Comparison of ENCODE assay signal across 15 cellular contexts in the genomic region with DNA sequence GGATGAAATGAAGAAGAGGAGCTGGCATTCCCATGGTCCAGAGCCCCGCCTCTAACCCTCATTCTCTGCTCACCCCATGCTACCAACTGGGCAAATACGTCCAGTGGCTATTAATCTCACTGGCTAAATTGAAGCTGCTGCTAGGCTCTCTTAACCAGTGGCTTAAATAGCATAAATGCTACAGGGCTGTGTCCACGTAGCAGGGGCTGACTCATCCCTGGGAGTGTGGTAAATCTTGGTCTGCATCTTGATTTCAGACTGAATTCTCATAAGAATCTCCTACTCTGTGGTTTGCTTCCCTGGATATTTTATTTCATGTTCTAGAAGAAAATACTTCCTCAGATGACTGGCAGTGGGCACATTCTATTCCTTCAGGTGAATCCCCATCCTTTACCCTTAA.
DNase-seq lines count a peak whose midpoint lies in the region; ATAC-seq and TF ChIP-seq lines count a peak whose summit lies in the region.
"Had no signal": no experiment of that assay in that cellular context is flagged by ENCODE, and none has a peak within 500 bp of the region (broad histone marks: within the 10 kb centered on the region; RNA-seq: fewer than 3 reads in every experiment).

No MANE protein-coding gene starts in this region.

- H3K27ac Mint-ChIP-seq in stimulated activated effector memory CD8-positive, alpha-beta T cell treated with anti-CD3 and anti-CD28 coated beads, Interleukin-12 subunit alpha, Interleukin-12 subunit beta, amount 100 ng/mL, for 72 hours = no peak overlapping the region

- no peak overlapping the region for H3K27ac ChIP-seq in RWPE2 (ENCODE audit: poor library complexity, severe bottlenecking)
- H3K27ac ChIP-seq: heart right ventricle, lower lobe of right lung had no signal

- no peak for TF ChIP-seq CTCF in RWPE2 (IDR thresholded peaks at IDR 0.05; ENCODE audit: poor library complexity, severe bottlenecking)

- H3K9me3 Mint-ChIP-seq in stimulated activated effector memory CD8-positive, alpha-beta T cell treated with anti-CD3 and anti-CD28 coated beads, Interleukin-12 subunit alpha, Interleukin-12 subunit beta, amount 100 ng/mL, for 72 hours = no peaks in the 10 kb centered on the region

- DNase-seq in GM04503 (ENCODE audit: low read depth) = peak; percentile 63
- DNase-seq in RWPE2 (ENCODE audit: low spot score) = no peak
- peak; percentile 72 for DNase-seq in fibroblast of peridontal ligament (ENCODE audit: extremely low read depth)
- DNase-seq in stimulated activated effector memory CD8-positive, alpha-beta T cell treated with anti-CD3 and anti-CD28 coated beads, Interleukin-12 subunit alpha, Interleukin-12 subunit beta, amount 100 ng/mL, for 72 hours (ENCODE audit: low spot score in 2 of 2) = no peak
- DNase-seq in NCI-H748 treated with DMSO at 0.1 percent for 48 hours (lab: John Stamatoyannopoulos, UW) = no peak
- no peak for DNase-seq in cerebellar nuclear complex (lab: John Stamatoyannopoulos, UW)
- DNase-seq: activated CD8-positive, alpha-beta memory T cell treated with anti-CD3 and anti-CD28 coated beads, Interleukin-2, amount 50 U/mL, for 4 hours; amniotic stem cell; effector memory CD4-positive, alpha-beta T cell; heart right ventricle; Karpas-422; lower lobe of right lung; NCI-H2029 treated with DMSO at 0.1 percent for 48 hours; small intestine had no signal

- H3K4me3 Mint-ChIP-seq in stimulated activated effector memory CD8-positive, alpha-beta T cell treated with anti-CD3 and anti-CD28 coated beads, Interleukin-12 subunit alpha, Interleukin-12 subunit beta, amount 100 ng/mL, for 72 hours = no peak overlapping the region

- no peaks in the 10 kb centered on the region for H3K4me1 Mint-ChIP-seq in stimulated activated effector memory CD8-positive, alpha-beta T cell treated with anti-CD3 and anti-CD28 coated beads, Interleukin-12 subunit alpha, Interleukin-12 subunit beta, amount 100 ng/mL, for 72 hours

- H3K36me3 Mint-ChIP-seq in stimulated activated effector memory CD8-positive, alpha-beta T cell treated with anti-CD3 and anti-CD28 coated beads, Interleukin-12 subunit alpha, Interleukin-12 subunit beta, amount 100 ng/mL, for 72 hours = no peaks in the 10 kb centered on the region

- H3K36me3 ChIP-seq in RWPE2 (ENCODE audit: low read depth) = no peaks in the 10 kb centered on the region
- H3K36me3 ChIP-seq: heart right ventricle, lower lobe of right lung had no signal

- no peak overlapping the region for H3K4me3 ChIP-seq in RWPE2 (ENCODE audit: severe bottlenecking)
- H3K4me3 ChIP-seq: heart right ventricle, lower lobe of right lung had no signal

- no peaks in the 10 kb centered on the region for H3K4me1 ChIP-seq in RWPE2 (ENCODE audit: insufficient read depth, poor library complexity, severe bottlenecking)
- H3K4me1 ChIP-seq: heart right ventricle, lower lobe of right lung had no signal

- ATAC-seq in RWPE2 (ENCODE audit: low read depth) (peak; percentile 64), HG03108 (IDR thresholded peaks at IDR 0.05; ENCODE audit: unreplicated experiment) (no peak)
- ATAC-seq in stimulated activated effector memory CD8-positive, alpha-beta T cell treated with anti-CD3 and anti-CD28 coated beads, Interleukin-12 subunit alpha, Interleukin-12 subunit beta, amount 100 ng/mL, for 72 hours = peak; percentile 47
- ATAC-seq: lower lobe of right lung had no signal

- H3K9me3 ChIP-seq in RWPE2 (ENCODE audit: severe bottlenecking) = no peaks in the 10 kb centered on the region
- H3K9me3 ChIP-seq: heart right ventricle, lower lobe of right lung had no signal

- H3K27me3 ChIP-seq in RWPE2 (ENCODE audit: insufficient read depth, poor library complexity, severe bottlenecking) = no peaks in the 10 kb centered on the region

Comparison
In these comparisons a context has a peak if more than half of its experiments do, and no peak if none do; other contexts are left out.
1. DNase-seq: peak in GM04503 (single experiment) and fibroblast of peridontal ligament (single experiment); none in RWPE2 (single experiment), stimulated activated effector memory CD8-positive, alpha-beta T cell treated with anti-CD3 and anti-CD28 coated beads, Interleukin-12 subunit alpha, Interleukin-12 subunit beta, amount 100 ng/mL, for 72 hours (0 of 2), NCI-H748 treated with DMSO at 0.1 percent for 48 hours (single experiment) and cerebellar nuclear complex (0 of 2).